30 cellular contexts compared by ENCODE assay signal in genomic region chr14:23669441-23669840, GRCh38. TPM values are rescaled to one million over a fixed set of nuclear protein-coding genes. Genes with fewer than 3 reads are reported as not detected.
"Had no signal": no experiment of that assay in that cellular context is flagged by ENCODE, and none has a peak within 500 bp of the region (broad histone marks: within the 10 kb centered on the region; RNA-seq: fewer than 3 reads in every experiment).

No MANE protein-coding gene starts in this region.

- H3K27ac ChIP-seq: epithelial cell of prostate, gastrocnemius medialis, heart left ventricle, hepatocyte, left lung, neural progenitor cell, ovary, psoas muscle, suprapubic skin had no signal

- H3K9me3 ChIP-seq: gastrocnemius medialis, heart left ventricle, left lung, ovary, psoas muscle, suprapubic skin had no signal

- ATAC-seq: esophagus mucosa; gastrocnemius medialis; heart left ventricle; left cardiac atrium; left lung; naive thymus-derived CD4-positive, alpha-beta T cell; psoas muscle; right cardiac atrium; stimulated activated naive CD8-positive, alpha-beta T cell treated with anti-CD3 and anti-CD28 coated beads, Interleukin-15, amount 100 ng/mL, for 72 hours had no signal

- H3K9me3 Mint-ChIP-seq: naive thymus-derived CD4-positive, alpha-beta T cell; neural progenitor cell; stimulated activated naive CD8-positive, alpha-beta T cell treated with anti-CD3 and anti-CD28 coated beads, Interleukin-15, amount 100 ng/mL, for 72 hours had no signal

- H3K36me3 Mint-ChIP-seq: naive thymus-derived CD4-positive, alpha-beta T cell; neural progenitor cell; type B pancreatic cell had no signal

- H3K4me3 ChIP-seq: gastrocnemius medialis, heart left ventricle, hepatocyte, left lung, neural progenitor cell, ovary, psoas muscle, smooth muscle cell, suprapubic skin had no signal

- H3K4me1 Mint-ChIP-seq: naive thymus-derived CD4-positive, alpha-beta T cell; neural progenitor cell; stimulated activated naive CD8-positive, alpha-beta T cell treated with anti-CD3 and anti-CD28 coated beads, Interleukin-15, amount 100 ng/mL, for 72 hours had no signal

- H3K27ac Mint-ChIP-seq: naive thymus-derived CD4-positive, alpha-beta T cell; nephron; neural progenitor cell; type B pancreatic cell had no signal

- H3K4me1 ChIP-seq: gastrocnemius medialis, heart left ventricle, left lung, neural progenitor cell, psoas muscle, suprapubic skin had no signal

- H3K36me3 ChIP-seq: gastrocnemius medialis, heart left ventricle, left lung, neural progenitor cell, ovary, suprapubic skin had no signal

- H3K27me3 ChIP-seq: gastrocnemius medialis, hepatocyte, left lung, neural progenitor cell, ovary, suprapubic skin had no signal

- H3K9ac ChIP-seq: neural progenitor cell had no signal

- H2AFZ ChIP-seq: hepatocyte, neural progenitor cell had no signal

- H3K27me3 Mint-ChIP-seq: type B pancreatic cell had no signal

- H3K4me3 Mint-ChIP-seq: naive thymus-derived CD4-positive, alpha-beta T cell; nephron; neural progenitor cell; stimulated activated naive CD8-positive, alpha-beta T cell treated with anti-CD3 and anti-CD28 coated beads, Interleukin-15, amount 100 ng/mL, for 72 hours; type B pancreatic cell had no signal

- DNase-seq: cerebellar nuclear complex; cortex of kidney; effector CD4-positive, alpha-beta T cell; foreskin fibroblast; gastrocnemius medialis; heart left ventricle; left cardiac atrium; left lung; mesendoderm; midbrain; naive thymus-derived CD4-positive, alpha-beta T cell; nucleus accumbens; ovary; psoas muscle; right cardiac atrium; stimulated activated CD4-positive, alpha-beta T cell treated with anti-CD3 and anti-CD28 coated beads, Interleukin-12 subunit alpha, Interleukin-12 subunit beta, amount 100 ng/mL, for 4 hours; stimulated activated CD4-positive, alpha-beta T cell treated with anti-CD3 and anti-CD28 coated beads, Interleukin-1b, Interleukin-23, amount 100 ng/mL, for 48 hours; stimulated activated CD4-positive, alpha-beta T cell treated with anti-CD3 and anti-CD28 coated beads, Interleukin-4, amount 100 ng/mL, for 1 hour; stimulated activated CD8-positive, alpha-beta memory T cell treated with anti-CD3 and anti-CD28 coated beads, Interleukin-4, amount 100 ng/mL, for 48 hours; stimulated activated naive CD4-positive, alpha-beta T cell; stimulated activated naive CD8-positive, alpha-beta T cell treated with anti-CD3 and anti-CD28 coated beads, Interleukin-15, amount 100 ng/mL, for 72 hours had no signal

- H3K4me2 ChIP-seq: hepatocyte, neural progenitor cell, smooth muscle cell had no signal

RNA-seq across cellular contexts. Expression of gene DHRS2, which starts 33.3 kb away (rescaled TPM):
- total RNA-seq: esophagus mucosa, gastrocnemius medialis, glomerular endothelial cell, left cardiac atrium, right cardiac atrium had no signal
- polyA plus RNA-seq: right cardiac atrium had no signal
